Comparison of ENCODE assay signal across 23 cellular contexts in genomic region chr17:866568-867087, GRCh38.
"Had no signal": no experiment of that assay in that cellular context is flagged by ENCODE, and none has a peak within 500 bp of the region (broad histone marks: within the 10 kb centered on the region; RNA-seq: fewer than 3 reads in every experiment).

No MANE protein-coding gene starts in this region.

- DNase-seq: activated B cell treated with CpG ODN at 0.5 μM for 24 hours; activated CD4-positive, alpha-beta T cell treated with anti-CD3 and anti-CD28 coated beads, Interleukin-2, amount 10 ng/mL, durations not matched to agents 24 days and 14 days; activated CD8-positive, alpha-beta memory T cell treated with anti-CD3 and anti-CD28 coated beads, Interleukin-2, amount 50 U/mL, for 48 hours; activated gamma-delta T cell treated with Interleukin-2 at 50 U/mL for 16 hours; activated T-cell treated with anti-CD3 and anti-CD28 coated beads, Interleukin-2, amount 50 U/mL, for 72 hours; brain microvascular endothelial cell; cortex of kidney; effector CD4-positive, alpha-beta T cell; heart left ventricle; left colon; mammary epithelial cell; natural killer cell; psoas muscle; spleen; stimulated activated naive CD8-positive, alpha-beta T cell treated with anti-CD3 and anti-CD28 coated beads, Interleukin-15, amount 100 ng/mL, for 72 hours; T-helper 17 cell; upper lobe of right lung had no signal

- H3K27me3 ChIP-seq: heart left ventricle, upper lobe of right lung had no signal

- H3K36me3 Mint-ChIP-seq: activated naive CD8-positive, alpha-beta T cell; natural killer cell had no signal

- H3K4me1 Mint-ChIP-seq: activated B cell treated with CpG ODN at 0.5 μM for 24 hours; activated CD4-positive, alpha-beta T cell treated with anti-CD3 and anti-CD28 coated beads, Interleukin-2, amount 10 ng/mL, durations not matched to agents 24 days and 14 days; central memory CD8-positive, alpha-beta T cell; natural killer cell; stimulated activated naive CD8-positive, alpha-beta T cell treated with anti-CD3 and anti-CD28 coated beads, Interleukin-15, amount 100 ng/mL, for 72 hours had no signal

- H3K27ac Mint-ChIP-seq: activated B cell treated with CpG ODN at 0.5 μM for 24 hours; activated CD4-positive, alpha-beta T cell treated with anti-CD3 and anti-CD28 coated beads, Interleukin-2, amount 10 ng/mL, durations not matched to agents 24 days and 14 days; activated naive CD8-positive, alpha-beta T cell; activated T-cell treated with anti-CD3 and anti-CD28 coated beads, Interleukin-2, amount 50 U/mL, for 72 hours; natural killer cell; stimulated activated naive CD8-positive, alpha-beta T cell treated with anti-CD3 and anti-CD28 coated beads, Interleukin-15, amount 100 ng/mL, for 72 hours; T-helper 17 cell had no signal

- H3K4me3 ChIP-seq: heart left ventricle, psoas muscle, spleen, thoracic aorta, upper lobe of right lung had no signal

- H3K9me3 Mint-ChIP-seq: activated B cell treated with CpG ODN at 0.5 μM for 24 hours; activated CD4-positive, alpha-beta T cell treated with anti-CD3 and anti-CD28 coated beads, Interleukin-2, amount 10 ng/mL, durations not matched to agents 24 days and 14 days; activated T-cell treated with anti-CD3 and anti-CD28 coated beads, Interleukin-2, amount 50 U/mL, for 72 hours; central memory CD8-positive, alpha-beta T cell; natural killer cell; stimulated activated naive CD8-positive, alpha-beta T cell treated with anti-CD3 and anti-CD28 coated beads, Interleukin-15, amount 100 ng/mL, for 72 hours had no signal

- H3K4me3 Mint-ChIP-seq: activated B cell treated with CpG ODN at 0.5 μM for 24 hours; activated CD4-positive, alpha-beta T cell treated with anti-CD3 and anti-CD28 coated beads, Interleukin-2, amount 10 ng/mL, durations not matched to agents 24 days and 14 days; activated naive CD8-positive, alpha-beta T cell; activated T-cell treated with anti-CD3 and anti-CD28 coated beads, Interleukin-2, amount 50 U/mL, for 72 hours; central memory CD8-positive, alpha-beta T cell; natural killer cell; stimulated activated naive CD8-positive, alpha-beta T cell treated with anti-CD3 and anti-CD28 coated beads, Interleukin-15, amount 100 ng/mL, for 72 hours; T-helper 17 cell had no signal

- ATAC-seq: activated T-cell treated with anti-CD3 and anti-CD28 coated beads, Interleukin-2, amount 50 U/mL, for 72 hours; heart left ventricle; left colon; natural killer cell; psoas muscle; sciatic nerve; stimulated activated naive CD8-positive, alpha-beta T cell treated with anti-CD3 and anti-CD28 coated beads, Interleukin-15, amount 100 ng/mL, for 72 hours; T-helper 17 cell; upper lobe of right lung had no signal

- FAIRE-seq: frontal cortex, islet of Langerhans had no signal

- H3K4me1 ChIP-seq: upper lobe of right lung had no signal

- H3K9me3 ChIP-seq: heart left ventricle, psoas muscle, spleen, thoracic aorta, upper lobe of right lung had no signal

- H3K27ac ChIP-seq: brain microvascular endothelial cell, spleen, thoracic aorta, upper lobe of right lung had no signal

- H3K36me3 ChIP-seq: brain microvascular endothelial cell, spleen, thoracic aorta had no signal
